ENCODE assay signal across 24 cellular contexts in genomic region chrX:47543496-47543895, GRCh38.
"Had no signal": no experiment of that assay in that cellular context is flagged by ENCODE, and none has a peak within 500 bp of the region (broad histone marks: within the 10 kb centered on the region; RNA-seq: fewer than 3 reads in every experiment).

No MANE protein-coding gene starts in this region.

- H3K4me1 Mint-ChIP-seq: endodermal cell had no signal

- H3K9me3 ChIP-seq: colonic mucosa, esophagus muscularis mucosa, esophagus squamous epithelium, gastrocnemius medialis, gastroesophageal sphincter, heart left ventricle had no signal

- H3K4me1 ChIP-seq: colonic mucosa, foreskin keratinocyte had no signal

- H3K4me3 Mint-ChIP-seq: dendritic cell treated with granulocyte-macrophage colony-stimulating factor and Interleukin-4, amounts not matched to agents 40 ng/mL and 50 ng/mL, for 4 days; endodermal cell had no signal

- H3K36me3 ChIP-seq: colonic mucosa, esophagus muscularis mucosa, esophagus squamous epithelium, gastrocnemius medialis, gastroesophageal sphincter, heart left ventricle had no signal

- ATAC-seq: effector memory CD8-positive, alpha-beta T cell; esophagus mucosa; foreskin keratinocyte; gastrocnemius medialis; gastroesophageal sphincter; heart left ventricle had no signal

- H3K27me3 ChIP-seq: colonic mucosa, esophagus muscularis mucosa, esophagus squamous epithelium, foreskin keratinocyte, gastrocnemius medialis, gastroesophageal sphincter had no signal

- DNase-seq: colonic mucosa; cortex of kidney; dermis blood vessel endothelial cell; dorsolateral prefrontal cortex; effector CD4-positive, alpha-beta T cell; effector CD8-positive, alpha-beta T cell; effector memory CD4-positive, alpha-beta T cell; effector memory CD8-positive, alpha-beta T cell; endodermal cell; erythroblast; esophagus squamous epithelium; foreskin fibroblast; foreskin keratinocyte; foreskin melanocyte; gastrocnemius medialis; glutamatergic neuron; head of caudate nucleus; heart left ventricle had no signal

- H3K27me3 Mint-ChIP-seq: dendritic cell treated with granulocyte-macrophage colony-stimulating factor and Interleukin-4, amounts not matched to agents 40 ng/mL and 50 ng/mL, for 4 days; effector memory CD8-positive, alpha-beta T cell had no signal

- H3K27ac ChIP-seq: colonic mucosa, coronary artery, dorsolateral prefrontal cortex, epithelial cell of prostate, esophagus muscularis mucosa, esophagus squamous epithelium, foreskin keratinocyte, gastrocnemius medialis, gastroesophageal sphincter, heart left ventricle had no signal

- H3K4me3 ChIP-seq: colonic mucosa, coronary artery, dorsolateral prefrontal cortex, esophagus muscularis mucosa, esophagus squamous epithelium, gastrocnemius medialis, gastroesophageal sphincter, heart left ventricle had no signal

- H3K27ac Mint-ChIP-seq: dendritic cell treated with granulocyte-macrophage colony-stimulating factor and Interleukin-4, amounts not matched to agents 40 ng/mL and 50 ng/mL, for 4 days; endodermal cell had no signal

- H3K9me3 Mint-ChIP-seq: dendritic cell treated with granulocyte-macrophage colony-stimulating factor and Interleukin-4, amounts not matched to agents 40 ng/mL and 50 ng/mL, for 4 days; effector memory CD8-positive, alpha-beta T cell had no signal
